Comparison of ENCODE assay signal across 8 cellular contexts in genomic region chr12:116143883-116144266, GRCh38.
DNase-seq lines count a peak whose midpoint lies in the region; ATAC-seq, FAIRE-seq and TF ChIP-seq lines count a peak whose summit lies in the region.

No MANE protein-coding gene starts in this region.

- H3K9ac ChIP-seq in HCT116 (ENCODE audit: low read length) (no peak overlapping the region), GM12878 (ENCODE audit: control insufficient read depth, insufficient read depth, low read length) (no peak overlapping the region)

- no peak for TF ChIP-seq RAD21 in HCT116 (IDR thresholded peaks at IDR 0.05; ENCODE audit: low read depth)
- TF ChIP-seq RAD21 in GM12878 (IDR thresholded peaks at IDR 0.05; ENCODE audit: insufficient read depth, low read depth, low read length), result no peak

- H3K9me2 ChIP-seq in HCT116 (ENCODE audit: insufficient read depth), result no peaks in the 10 kb centered on the region

- DNase-seq in AG04449 (ENCODE audit: low read depth, low spot score), result peak; percentile 70
- no peak for DNase-seq in HCT116 (ENCODE audit: low read depth, low spot score)
- DNase-seq in GM12878 (ENCODE audit: low read depth, low spot score), result no peak
- DNase-seq in NCI-H1048 (lab: John Stamatoyannopoulos, UW), result no peak
- no peak for DNase-seq in HPDE6-E6E7 (ENCODE audit: extremely low spot score)
- DNase-seq in SKM-1 treated with dmso at 0.1 percent for 144 hours (lab: John Stamatoyannopoulos, UW; ENCODE audit: unreplicated experiment), result no peak

- peak; percentile 46 for ATAC-seq in HCT116
- peak; percentile 64 for ATAC-seq in GM12878
- ATAC-seq in GM21447 (IDR thresholded peaks at IDR 0.05; ENCODE audit: unreplicated experiment), result no peak

- no peaks in the 10 kb centered on the region for H3K27me3 ChIP-seq in HCT116 (ENCODE audit: insufficient read depth, low read length)
- no peaks in the 10 kb centered on the region for H3K27me3 ChIP-seq in GM12878 (replicated peaks in 1 of 2; ENCODE audit: control insufficient read depth in 2 of 2, insufficient read depth in 2 of 2, low read length in 1 of 2)

- H3K79me2 ChIP-seq in HCT116 (ENCODE audit: insufficient read depth, low read length) (peaks cover 100% of the 10 kb centered on the region), GM12878 (ENCODE audit: control insufficient read depth, insufficient read depth, low read length) (peaks cover 3% of the 10 kb centered on the region)

- no peaks in the 10 kb centered on the region for H3K9me3 ChIP-seq in HCT116 (ENCODE audit: control insufficient read depth in 1 of 2, insufficient read depth in 1 of 2, low read depth in 1 of 2, low read length in 2 of 2)
- no peaks in the 10 kb centered on the region for H3K9me3 ChIP-seq in GM12878 (replicated peaks; ENCODE audit: control insufficient read depth, insufficient read depth, low read length)
- no peaks in the 10 kb centered on the region for H3K9me3 ChIP-seq in mesodermal cell (ENCODE audit: control insufficient read depth, low read length)

- H2AFZ ChIP-seq in HCT116 (ENCODE audit: low read depth, low read length, poor library complexity, severe bottlenecking) (no peak overlapping the region), GM12878 (ENCODE audit: control insufficient read depth, low read depth, low read length) (no peak overlapping the region)

- WGBS in GM12878 (ENCODE audit: insufficient coverage, insufficient replicate concordance, low lambda C conversion rate, missing lambda C conversion rate), result 0% methylated on average over 1 of the region's 1 CpG
- WGBS in mesodermal cell (ENCODE audit: insufficient coverage in 2 of 2), 2 experiments, result 75 to 80% methylated on average over 1 of the region's 1 CpG

- CTCF ChIA-PET in AG04449 (lab: Yijun Ruan, JAX) (no interaction called here), HCT116 (lab: Charles Lee) (interaction anchor here (1.0 kb wide), 1 partner anchor 456 kb away, joined by 4 read pairs; no protein-coding TSS in a partner anchor), GM12878 (lab: Yijun Ruan, JAX) (interaction anchor here (0.6 to 1.1 kb wide), 2 partner anchors 13 to 1569 kb away, joined by 3 to 4 read pairs; no protein-coding TSS in a partner anchor)

- in situ Hi-C loops in GM12878 (cut with MboI), result no loop called here

- H3K4me1 ChIP-seq in HCT116 (ENCODE audit: control insufficient read depth in 1 of 2, insufficient read depth in 2 of 2, low read length in 2 of 2) (peaks cover 26 to 70% of the 10 kb centered on the region in 2 experiments), GM12878 (ENCODE audit: control insufficient read depth, insufficient read depth, low read length) (peaks cover 19% of the 10 kb centered on the region), mesodermal cell (ENCODE audit: control insufficient read depth, insufficient read depth, low read length, poor library complexity, severe bottlenecking) (peaks cover 21% of the 10 kb centered on the region)

- H3K27ac ChIP-seq in HCT116 (ENCODE audit: low read depth, low read length) (peak overlapping the region; percentile 21; the same call in 1 of the 2 replicates), GM12878 (ENCODE audit: control insufficient read depth, insufficient read depth) (peak overlapping the region; percentile 11; the same call in 1 of the 2 replicates), mesodermal cell (ENCODE audit: low read depth, low read length, severe bottlenecking) (peak overlapping the region; percentile 58)

- peaks cover 58% of the 10 kb centered on the region for H4K20me1 ChIP-seq in HCT116 (ENCODE audit: insufficient read depth)
- no peaks in the 10 kb centered on the region for H4K20me1 ChIP-seq in GM12878 (ENCODE audit: control insufficient read depth, insufficient read depth)

- BruUV-seq in HCT116 (replicated peaks; lab: Mats Ljungman, UMichigan) (no TSS peak), GM12878 (replicated peaks; lab: Mats Ljungman, UMichigan) (no TSS peak)

- H3K36me3 ChIP-seq in HCT116 (ENCODE audit: control insufficient read depth in 1 of 2, insufficient read depth in 2 of 2, low read length in 2 of 2) (no peaks in the 10 kb centered on the region), GM12878 (ENCODE audit: control insufficient read depth in 2 of 2, insufficient read depth in 2 of 2, low read length in 1 of 2) (no peaks in the 10 kb centered on the region), mesodermal cell (ENCODE audit: control insufficient read depth, insufficient read depth, low read length) (no peaks in the 10 kb centered on the region)

- SMC1A ChIA-PET in GM12878 (lab: Charles Lee; ENCODE audit: uncharacterized antibody, unreplicated experiment), result interaction anchor here (0.6 to 1.8 kb wide), 5 partner anchors 21 to 566 kb away, joined by 3 to 7 read pairs (median 4); no protein-coding TSS in a partner anchor

- intact Hi-C loops in HCT116 (cut with micrococcal nuclease), result loop anchor here (5.0 to 10.0 kb wide), 2 partner anchors 531 to 553 kb away; no protein-coding TSS in a partner anchor
- intact Hi-C loops in GM12878 (cut with micrococcal nuclease; ENCODE audit: unreplicated experiment), result loop anchor here (2.0 to 5.0 kb wide), 4 partner anchors 93 to 553 kb away; no protein-coding TSS in a partner anchor

- no peak for TF ChIP-seq EP300 in GM12878 (IDR thresholded peaks at IDR 0.05; ENCODE audit: borderline replicate concordance in 1 of 2, control insufficient read depth in 1 of 2, low read depth in 2 of 2, low read length in 2 of 2)

- no peak overlapping the region for H3K4me3 ChIP-seq in AG04449 (ENCODE audit: low read depth, low read length)
- H3K4me3 ChIP-seq in HCT116 (replicated peaks in 1 of 2; ENCODE audit: low read depth in 1 of 2, low read length in 2 of 2), result no peak overlapping the region
- no peak overlapping the region for H3K4me3 ChIP-seq in GM12878
- H3K4me3 ChIP-seq in mesodermal cell (ENCODE audit: extremely low read depth, insufficient read depth, low read length, poor library complexity, severe bottlenecking), result no peak overlapping the region

- no peak for FAIRE-seq in GM12878 (lab: Jason Lieb, UNC)

- RAD21 ChIA-PET in HCT116 (lab: Charles Lee; ENCODE audit: low non-redundant PET in 1 of 2, low total read pairs in 2 of 2, uncharacterized antibody in 2 of 2, unreplicated experiment in 2 of 2) (no interaction called here), GM12878 (lab: Charles Lee; ENCODE audit: unreplicated experiment) (interaction anchor here (0.6 to 1.6 kb wide), 4 partner anchors 16 to 92 kb away, joined by 3 to 8 read pairs (median 4); no protein-coding TSS in a partner anchor)

- TF ChIP-seq CTCF in AG04449 (IDR thresholded peaks at IDR 0.05; ENCODE audit: insufficient read depth, low read length, missing control alignments) (no peak), HCT116 (IDR thresholded peaks at IDR 0.05 in 2 of 3, conservative IDR thresholded peaks at IDR 0.05 in 1 of 3; ENCODE audit: borderline replicate concordance in 1 of 3, insufficient read depth in 1 of 3, low read depth in 2 of 3, low read length in 2 of 3) (no peak), GM12878 (IDR thresholded peaks at IDR 0.05 in 2 of 3, conservative IDR thresholded peaks at IDR 0.05 in 1 of 3; ENCODE audit: control insufficient read depth in 2 of 3, extremely low read depth in 1 of 3, insufficient read depth in 1 of 3, low read depth in 3 of 3, low read length in 3 of 3) (no peak)

- POLR2A ChIA-PET in AG04449 (lab: Yijun Ruan, JAX), result interaction anchor here (0.5 to 1.1 kb wide), 3 partner anchors 35 to 528 kb away, joined by 3 to 5 read pairs (median 5); no protein-coding TSS in a partner anchor
- POLR2A ChIA-PET in HCT116 (lab: Charles Lee), result no interaction called here
- POLR2A ChIA-PET in GM12878 (lab: Charles Lee), result interaction anchor here (0.7 kb wide), 1 partner anchor 45 kb away, joined by 4 read pairs; no protein-coding TSS in a partner anchor

- no peak for TF ChIP-seq POLR2A in HCT116 (IDR thresholded peaks at IDR 0.05; ENCODE audit: borderline replicate concordance, extremely low read depth, insufficient read depth, insufficient read length)
- no peak for TF ChIP-seq POLR2A in GM12878 (IDR thresholded peaks at IDR 0.05; ENCODE audit: low read depth, low read length)

- peak overlapping the region; percentile 22 for H3K4me2 ChIP-seq in HCT116 (ENCODE audit: low read length)
- peak overlapping the region; percentile 77 for H3K4me2 ChIP-seq in GM12878 (ENCODE audit: control insufficient read depth, insufficient read depth)

TF ChIP-seq in HCT116, 20 proteins besides CTCF, POLR2A, EP300 and RAD21 (continues in another document):
- TF ChIP-seq FOSL1 (IDR thresholded peaks at IDR 0.05; ENCODE audit: low read depth) (no peak), ZFX (IDR thresholded peaks at IDR 0.05) (no peak), CBX3 (IDR thresholded peaks at IDR 0.05; ENCODE audit: low read depth) (no peak), SIN3A (IDR thresholded peaks at IDR 0.05; ENCODE audit: low read depth) (no peak), EGR1 (IDR thresholded peaks at IDR 0.05; ENCODE audit: low read depth) (no peak), SRF (IDR thresholded peaks at IDR 0.05; ENCODE audit: low read depth) (no peak), ATF3 (IDR thresholded peaks at IDR 0.05) (no peak), POLR2AphosphoS5 (IDR thresholded peaks at IDR 0.05; ENCODE audit: low read depth, low read length) (no peak), SP1 (IDR thresholded peaks at IDR 0.05; ENCODE audit: low read depth) (no peak), EZH2phosphoT487 (IDR thresholded peaks at IDR 0.05; ENCODE audit: borderline replicate concordance) (no peak)

TF ChIP-seq in GM12878, 131 proteins besides CTCF, POLR2A, EP300 and RAD21:
- no peak for TF ChIP-seq KDM1A (IDR thresholded peaks at IDR 0.05; ENCODE audit: borderline replicate concordance)
- no peak for TF ChIP-seq ZNF274 (IDR thresholded peaks at IDR 0.05; ENCODE audit: insufficient read depth, insufficient read length)
- TF ChIP-seq BMI1 (IDR thresholded peaks at IDR 0.05; ENCODE audit: borderline replicate concordance), result no peak
- no peak for TF ChIP-seq BCL3 (IDR thresholded peaks at IDR 0.05; ENCODE audit: borderline replicate concordance, insufficient read depth, low read depth, low read length, poor library complexity, severe bottlenecking)
- no peak for TF ChIP-seq SUZ12 (IDR thresholded peaks at IDR 0.05; ENCODE audit: unreplicated experiment)
- TF ChIP-seq ZNF24 (IDR thresholded peaks at IDR 0.05), result no peak
- TF ChIP-seq HDAC2 (IDR thresholded peaks at IDR 0.05), result no peak
- no peak for TF ChIP-seq PAX8 (IDR thresholded peaks at IDR 0.05)
- no peak for TF ChIP-seq RB1 (IDR thresholded peaks at IDR 0.05; ENCODE audit: borderline replicate concordance)
